In genomic region chr18:9743200-9744016, GRCh38 we compare ENCODE assay signal across 8 cellular contexts. TPM values are rescaled to one million over a fixed set of nuclear protein-coding genes. Genes with fewer than 3 reads are reported as not detected.
A peak's percentile ranks its signal among the peaks of the same experiment; 100 is the strongest.
DNase-seq lines count a peak whose midpoint lies in the region; ATAC-seq lines count a peak whose summit lies in the region.

No MANE protein-coding gene starts in this region.

- peak; percentile 74 for ATAC-seq in stimulated activated effector memory CD8-positive, alpha-beta T cell treated with anti-CD3 and anti-CD28 coated beads, Interleukin-12 subunit alpha, Interleukin-12 subunit beta, amount 100 ng/mL, for 72 hours
- ATAC-seq in GM21360 (IDR thresholded peaks at IDR 0.05; ENCODE audit: unreplicated experiment) (no peak), HG03432 (IDR thresholded peaks at IDR 0.05; ENCODE audit: unreplicated experiment) (no peak), T-helper 17 cell (no peak)

- H3K4me1 Mint-ChIP-seq in stimulated activated effector memory CD8-positive, alpha-beta T cell treated with anti-CD3 and anti-CD28 coated beads, Interleukin-12 subunit alpha, Interleukin-12 subunit beta, amount 100 ng/mL, for 72 hours: no peaks in the 10 kb centered on the region
- no peaks in the 10 kb centered on the region for H3K4me1 Mint-ChIP-seq in T-helper 17 cell

- peak; percentile 98 for DNase-seq in HS-27A (ENCODE audit: low read depth)
- DNase-seq in SKM-1 treated with dmso at 0.1 percent for 144 hours (lab: John Stamatoyannopoulos, UW; ENCODE audit: unreplicated experiment): peak; percentile 61
- peak; percentile 39 for DNase-seq in glomerular endothelial cell (ENCODE audit: extremely low read depth, low read depth, low spot score)
- no peak for DNase-seq in stimulated activated effector memory CD8-positive, alpha-beta T cell treated with anti-CD3 and anti-CD28 coated beads, Interleukin-12 subunit alpha, Interleukin-12 subunit beta, amount 100 ng/mL, for 72 hours (ENCODE audit: low spot score in 2 of 2)
- no peak for DNase-seq in NCI-H1105 treated with DMSO at 0.1 percent for 48 hours (lab: John Stamatoyannopoulos, UW)
- DNase-seq in T-helper 17 cell: no peak

- H3K36me3 Mint-ChIP-seq in stimulated activated effector memory CD8-positive, alpha-beta T cell treated with anti-CD3 and anti-CD28 coated beads, Interleukin-12 subunit alpha, Interleukin-12 subunit beta, amount 100 ng/mL, for 72 hours: no peaks in the 10 kb centered on the region
- no peaks in the 10 kb centered on the region for H3K36me3 Mint-ChIP-seq in T-helper 17 cell (ENCODE audit: low read depth)

- no peak overlapping the region for H3K4me3 Mint-ChIP-seq in stimulated activated effector memory CD8-positive, alpha-beta T cell treated with anti-CD3 and anti-CD28 coated beads, Interleukin-12 subunit alpha, Interleukin-12 subunit beta, amount 100 ng/mL, for 72 hours
- no peak overlapping the region for H3K4me3 Mint-ChIP-seq in T-helper 17 cell

- no peaks in the 10 kb centered on the region for H3K9me3 ChIP-seq in T-helper 17 cell (ENCODE audit: control insufficient read depth, low read length, poor library complexity, severe bottlenecking)

- no peaks in the 10 kb centered on the region for H3K9me3 Mint-ChIP-seq in stimulated activated effector memory CD8-positive, alpha-beta T cell treated with anti-CD3 and anti-CD28 coated beads, Interleukin-12 subunit alpha, Interleukin-12 subunit beta, amount 100 ng/mL, for 72 hours

- no peak overlapping the region for H3K27ac Mint-ChIP-seq in stimulated activated effector memory CD8-positive, alpha-beta T cell treated with anti-CD3 and anti-CD28 coated beads, Interleukin-12 subunit alpha, Interleukin-12 subunit beta, amount 100 ng/mL, for 72 hours
- H3K27ac Mint-ChIP-seq in T-helper 17 cell: no peak overlapping the region

- peaks cover 60% of the 10 kb centered on the region for H3K27me3 Mint-ChIP-seq in T-helper 17 cell

RNA-seq across cellular contexts. Expression of gene RAB31, which starts 35.3 kb away (rescaled TPM):
- total RNA-seq in glomerular endothelial cell: 19.4 and 32.8 TPM in 2 replicates
- 10 to 100 TPM in 1 of 2 donors, 1 to 10 TPM in 1; 2.9 to 15.6 TPM for total RNA-seq in T-helper 17 cell

Comparison
In these comparisons a context has a peak if more than half of its experiments do, and no peak if none do; other contexts are left out.
1. DNase-seq: peak in HS-27A (single experiment), SKM-1 treated with dmso at 0.1 percent for 144 hours (single experiment) and glomerular endothelial cell (single experiment); none in stimulated activated effector memory CD8-positive, alpha-beta T cell treated with anti-CD3 and anti-CD28 coated beads, Interleukin-12 subunit alpha, Interleukin-12 subunit beta, amount 100 ng/mL, for 72 hours (0 of 2), NCI-H1105 treated with DMSO at 0.1 percent for 48 hours (single experiment) and T-helper 17 cell (0 of 3).